Comparison of ENCODE assay signal across 8 cellular contexts in genomic region chr11:68040121-68040956, GRCh38. TPM values are rescaled to one million over a fixed set of nuclear protein-coding genes. Genes with fewer than 3 reads are reported as not detected.
DNase-seq lines count a peak whose midpoint lies in the region; ATAC-seq and TF ChIP-seq lines count a peak whose summit lies in the region.

No MANE protein-coding gene starts in this region.

- peaks cover 15% of the 10 kb centered on the region; the same call in 1 of the 2 replicates for H3K4me1 ChIP-seq in HUES64 (ENCODE audit: insufficient read depth, low read length)

- H3K9me3 Mint-ChIP-seq in T-helper 2 cell treated with Interferon-gamma antibody and Interleukin-4, amounts not matched to agents 5 μg/mL and 100 μg/mL, for 36 hours, result no peaks in the 10 kb centered on the region
- no peaks in the 10 kb centered on the region for H3K9me3 Mint-ChIP-seq in MCF 10A (ENCODE audit: unreplicated experiment)

- POLR2A ChIA-PET in MCF 10A (lab: Yijun Ruan, JAX), result interaction anchor here (1.9 kb wide), 1 partner anchor 9 kb away, joined by 4 read pairs; no protein-coding TSS in a partner anchor

- peak overlapping the region; percentile 94 for H3K27ac Mint-ChIP-seq in T-helper 2 cell treated with Interferon-gamma antibody and Interleukin-4, amounts not matched to agents 5 μg/mL and 100 μg/mL, for 36 hours
- no peak overlapping the region for H3K27ac Mint-ChIP-seq in MCF 10A (ENCODE audit: low read depth, unreplicated experiment)

- TF ChIP-seq CTCF in AG09309 (IDR thresholded peaks at IDR 0.05; ENCODE audit: control insufficient read depth, insufficient read depth, low read depth, low read length, missing control alignments) (no peak), MCF 10A (IDR thresholded peaks at IDR 0.05; ENCODE audit: unreplicated experiment) (no peak)

- H3K4me3 ChIP-seq in AG09309 (ENCODE audit: control insufficient read depth, low read depth, low read length), result peak overlapping the region; percentile 94
- no peak overlapping the region for H3K4me3 ChIP-seq in HUES64 (ENCODE audit: low read length)

- H3K36me3 Mint-ChIP-seq in T-helper 2 cell treated with Interferon-gamma antibody and Interleukin-4, amounts not matched to agents 5 μg/mL and 100 μg/mL, for 36 hours (ENCODE audit: low read depth), result peaks cover 13% of the 10 kb centered on the region
- H3K36me3 Mint-ChIP-seq in MCF 10A (ENCODE audit: insufficient read depth, unreplicated experiment), result no peaks in the 10 kb centered on the region

- BruUV-seq in MCF 10A (replicated peaks; lab: Mats Ljungman, UMichigan), result no TSS peak

- no peaks in the 10 kb centered on the region for H3K9me3 ChIP-seq in HUES64 (ENCODE audit: insufficient read depth, low read depth, low read length)

- ATAC-seq in GM19043 (IDR thresholded peaks at IDR 0.05; ENCODE audit: low read depth, unreplicated experiment), result peak; percentile 51

- intact Hi-C loops in MCF 10A (cut with micrococcal nuclease), result no loop called here

- H3K27me3 ChIP-seq in HUES64 (ENCODE audit: insufficient read depth, low read length), result no peaks in the 10 kb centered on the region

- H3K27me3 Mint-ChIP-seq in T-helper 2 cell treated with Interferon-gamma antibody and Interleukin-4, amounts not matched to agents 5 μg/mL and 100 μg/mL, for 36 hours (ENCODE audit: low read depth), result no peaks in the 10 kb centered on the region
- no peaks in the 10 kb centered on the region for H3K27me3 Mint-ChIP-seq in MCF 10A (ENCODE audit: insufficient read depth, unreplicated experiment)

- peaks cover 3% of the 10 kb centered on the region; the same call in 1 of the 2 replicates for H3K36me3 ChIP-seq in HUES64 (ENCODE audit: insufficient read depth, low read length)

- H3K27ac ChIP-seq in HUES64 (ENCODE audit: low read depth, low read length), result peak overlapping the region; percentile 34; the same call in 1 of the 2 replicates

- peaks cover 14% of the 10 kb centered on the region for H3K4me1 Mint-ChIP-seq in T-helper 2 cell treated with Interferon-gamma antibody and Interleukin-4, amounts not matched to agents 5 μg/mL and 100 μg/mL, for 36 hours (ENCODE audit: low read depth)
- H3K4me1 Mint-ChIP-seq in MCF 10A (ENCODE audit: insufficient read depth, unreplicated experiment), result no peaks in the 10 kb centered on the region

- 56% methylated on average over 21 of the region's 21 CpGs for WGBS in HUES64

- CTCF ChIA-PET in MCF 10A (lab: Yijun Ruan, JAX), result interaction anchor here (1.3 kb wide), 1 partner anchor 7 kb away, joined by 3 read pairs; no protein-coding TSS in a partner anchor

- H3K4me3 Mint-ChIP-seq in T-helper 2 cell treated with Interferon-gamma antibody and Interleukin-4, amounts not matched to agents 5 μg/mL and 100 μg/mL, for 36 hours, result peak overlapping the region; percentile 95
- peak overlapping the region; percentile 57 for H3K4me3 Mint-ChIP-seq in MCF 10A (ENCODE audit: unreplicated experiment)

- DNase-seq in AG09309 (ENCODE audit: low read depth) (no peak), MCF 10A (ENCODE audit: unreplicated experiment) (no peak), kidney glomerular epithelial cell (lab: John Stamatoyannopoulos, UW) (peak; percentile 39)
- peak; percentile 43 for DNase-seq in T-helper 2 cell treated with Interferon-gamma antibody and Interleukin-4, amounts not matched to agents 5 μg/mL and 100 μg/mL, for 36 hours (ENCODE audit: low spot score)
- peak; percentile 40 to 44 for DNase-seq in stimulated activated CD4-positive, alpha-beta T cell treated with anti-CD3 and anti-CD28 coated beads, Interleukin-4, amount 100 ng/mL, for 4 hours
- no peak for DNase-seq in effector CD4-positive, alpha-beta T cell

- H3K9ac ChIP-seq in HUES64 (ENCODE audit: low read depth, low read length), result peak overlapping the region; percentile 42; the same call in 1 of the 2 replicates

RNA-seq across cellular contexts. Expression of gene TCIRG1, which starts 1.5 kb away (rescaled TPM):
- polyA plus RNA-seq in HUES64 (2013, experiment 1 of 2), result 11.7 TPM
- 11.7 TPM for polyA plus RNA-seq in HUES64 (2013, experiment 2 of 2)
- 10.7 and 12.3 TPM in 2 replicates for total RNA-seq in MCF 10A (2022)

RNA-seq across cellular contexts. Expression of gene NDUFS8, which starts 9.9 kb away (rescaled TPM):
- 122 TPM for polyA plus RNA-seq in HUES64 (2013, experiment 1 of 2)
- polyA plus RNA-seq in HUES64 (2013, experiment 2 of 2), result 128 TPM
- 211 and 229 TPM in 2 replicates for total RNA-seq in MCF 10A (2022)

RNA-seq across cellular contexts. Expression of gene ALDH3B1, which starts 30.2 kb away (rescaled TPM):
- 0.05 TPM for polyA plus RNA-seq in HUES64 (2013, experiment 1 of 2)
- polyA plus RNA-seq in HUES64 (2013, experiment 2 of 2), result 0.25 TPM
- 37.2 and 50.1 TPM in 2 replicates for total RNA-seq in MCF 10A (2022)

RNA-seq across cellular contexts. Expression of gene UNC93B1, which starts 36.4 kb away (rescaled TPM):
- 12.0 TPM for polyA plus RNA-seq in HUES64 (2013, experiment 1 of 2)
- 12.4 TPM for polyA plus RNA-seq in HUES64 (2013, experiment 2 of 2)
- total RNA-seq in MCF 10A (2022), result 14.7 and 14.9 TPM in 2 replicates

Comparison
In these comparisons a context has a peak if more than half of its experiments do, and no peak if none do; other contexts are left out.
1. DNase-seq: peak in T-helper 2 cell treated with Interferon-gamma antibody and Interleukin-4, amounts not matched to agents 5 μg/mL and 100 μg/mL, for 36 hours (single experiment), kidney glomerular epithelial cell (single experiment) and stimulated activated CD4-positive, alpha-beta T cell treated with anti-CD3 and anti-CD28 coated beads, Interleukin-4, amount 100 ng/mL, for 4 hours (2 of 2); none in AG09309 (single experiment), MCF 10A (single experiment) and effector CD4-positive, alpha-beta T cell (single experiment).